Comparison of ENCODE assay signal across 18 cellular contexts in genomic region chr7:104804696-104805095, GRCh38.
DNase-seq lines count a peak whose midpoint lies in the region; TF ChIP-seq lines count a peak whose summit lies in the region.
"Had no signal": no experiment of that assay in that cellular context is flagged by ENCODE, and none has a peak within 500 bp of the region (broad histone marks: within the 10 kb centered on the region; RNA-seq: fewer than 3 reads in every experiment).

No MANE protein-coding gene starts in this region.

- H3K27ac ChIP-seq in temporal lobe (ENCODE audit: low read depth, low read length) = peak overlapping the region; percentile 22
- H3K27ac ChIP-seq: 22Rv1, BLaER1, C4-2B had no signal

- no peak overlapping the region for H3K4me3 ChIP-seq in fibroblast of pulmonary artery (replicated peaks; ENCODE audit: low read depth, low read length)
- H3K4me3 ChIP-seq: BLaER1, GM23338 had no signal

- TF ChIP-seq CTCF in fibroblast of pulmonary artery (IDR thresholded peaks at IDR 0.05; ENCODE audit: low read length, missing control alignments) = no peak

- in situ Hi-C loops in SK-MEL-5 (cut with HindIII; ENCODE audit: low pct_unique_long_range_greater_than_20kb, low sequenced_read_pairs) = no loop called here

- peak; percentile 11 for DNase-seq in MV-4-11 (lab: John Stamatoyannopoulos, UW)
- DNase-seq in SK-MEL-5 (ENCODE audit: low read depth, low spot score) = peak; percentile 91
- DNase-seq in fibroblast of pulmonary artery (ENCODE audit: low read depth) = peak; percentile 24
- DNase-seq in superior temporal gyrus (ENCODE audit: extremely low spot score) = no peak
- no peak for DNase-seq in SIG-M5 treated with dmso at 0.1 percent for 504 hours (lab: John Stamatoyannopoulos, UW; ENCODE audit: unreplicated experiment)
- no peak for DNase-seq in activated T-cell treated with anti-CD3 and anti-CD28 coated beads, Interleukin-2, amount 50 U/mL, for 48 hours
- DNase-seq: Calu3; CD4-positive, CD25-positive, alpha-beta regulatory T cell; COR-L47; DMS53; DMS79 treated with DMSO at 0.1 percent for 48 hours; GF-D8; H9 had no signal

Comparison
In these comparisons a context has a peak if more than half of its experiments do, and no peak if none do; other contexts are left out.
1. DNase-seq: peak in MV-4-11 (single experiment), SK-MEL-5 (single experiment) and fibroblast of pulmonary artery (single experiment); none in superior temporal gyrus (single experiment), SIG-M5 treated with dmso at 0.1 percent for 504 hours (single experiment) and activated T-cell treated with anti-CD3 and anti-CD28 coated beads, Interleukin-2, amount 50 U/mL, for 48 hours (0 of 2).